Comparison of ENCODE assay signal across 9 cellular contexts in genomic region chr21:41366522-41367151, GRCh38. TPM values are rescaled to one million over a fixed set of nuclear protein-coding genes. Genes with fewer than 3 reads are reported as not detected.
DNase-seq lines count a peak whose midpoint lies in the region; ATAC-seq lines count a peak whose summit lies in the region.
"Had no signal": no experiment of that assay in that cellular context is flagged by ENCODE, and none has a peak within 500 bp of the region (broad histone marks: within the 10 kb centered on the region; RNA-seq: fewer than 3 reads in every experiment).

No MANE protein-coding gene starts in this region.

- peaks cover 3% of the 10 kb centered on the region for H3K36me3 Mint-ChIP-seq in activated CD4-positive, alpha-beta memory T cell treated with anti-CD3 and anti-CD28 coated beads for 36 hours
- peaks cover 89% of the 10 kb centered on the region for H3K36me3 Mint-ChIP-seq in activated CD4-positive, alpha-beta memory T cell treated with anti-CD3 and anti-CD28 coated beads, Interleukin-2, amount 10 ng/mL, durations not matched to agents 7 days and 5 days (ENCODE audit: low read depth)
- no peaks in the 10 kb centered on the region for H3K36me3 Mint-ChIP-seq in natural killer cell treated with Interleukin-12 subunit alpha and Interleukin-12 subunit beta and Interleukin-15 and Interleukin-18, amount 100 ng/mL, for 72 hours

- H3K27me3 ChIP-seq in esophagus (ENCODE audit: control insufficient read depth in 1 of 2, insufficient read depth in 2 of 2, low read length in 2 of 2) = no peaks in the 10 kb centered on the region

- DNase-seq in activated CD4-positive, alpha-beta memory T cell treated with anti-CD3 and anti-CD28 coated beads for 36 hours = peak; percentile 38
- DNase-seq in activated CD4-positive, alpha-beta memory T cell treated with anti-CD3 and anti-CD28 coated beads, Interleukin-2, amount 10 ng/mL, durations not matched to agents 7 days and 5 days = no peak
- DNase-seq in NOMO-1 treated with DMSO at 0.1 percent for 48 hours (lab: John Stamatoyannopoulos, UW; ENCODE audit: unreplicated experiment) = peak; percentile 96
- DNase-seq in stimulated activated CD8-positive, alpha-beta memory T cell treated with anti-CD3 and anti-CD28 coated beads, Interleukin-4, amount 100 ng/mL, for 48 hours = peak; percentile 24
- DNase-seq in natural killer cell treated with Interleukin-12 subunit alpha and Interleukin-12 subunit beta and Interleukin-15 and Interleukin-18, amount 100 ng/mL, for 72 hours (ENCODE audit: low spot score) = no peak
- DNase-seq in NCI-H2171 treated with DMSO at 0.1 percent for 48 hours (lab: John Stamatoyannopoulos, UW) = no peak
- no peak for DNase-seq in RPMI8226

- no peak overlapping the region for H3K27ac Mint-ChIP-seq in activated CD4-positive, alpha-beta memory T cell treated with anti-CD3 and anti-CD28 coated beads for 36 hours
- H3K27ac Mint-ChIP-seq in activated CD4-positive, alpha-beta memory T cell treated with anti-CD3 and anti-CD28 coated beads, Interleukin-2, amount 10 ng/mL, durations not matched to agents 7 days and 5 days = no peak overlapping the region
- H3K27ac Mint-ChIP-seq in natural killer cell treated with Interleukin-12 subunit alpha and Interleukin-12 subunit beta and Interleukin-15 and Interleukin-18, amount 100 ng/mL, for 72 hours = no peak overlapping the region

- peaks cover 2% of the 10 kb centered on the region for H3K9me3 Mint-ChIP-seq in activated CD4-positive, alpha-beta memory T cell treated with anti-CD3 and anti-CD28 coated beads for 36 hours
- no peaks in the 10 kb centered on the region for H3K9me3 Mint-ChIP-seq in activated CD4-positive, alpha-beta memory T cell treated with anti-CD3 and anti-CD28 coated beads, Interleukin-2, amount 10 ng/mL, durations not matched to agents 7 days and 5 days
- no peaks in the 10 kb centered on the region for H3K9me3 Mint-ChIP-seq in natural killer cell treated with Interleukin-12 subunit alpha and Interleukin-12 subunit beta and Interleukin-15 and Interleukin-18, amount 100 ng/mL, for 72 hours

- peak overlapping the region; percentile 21 to 82 for H3K27ac ChIP-seq in esophagus (ENCODE audit: low read depth in 2 of 2, low read length in 1 of 2)

- POLR2A ChIA-PET in activated CD4-positive, alpha-beta memory T cell treated with anti-CD3 and anti-CD28 coated beads for 36 hours (lab: Charles Lee) = no interaction called here
- POLR2A ChIA-PET in activated CD4-positive, alpha-beta memory T cell treated with anti-CD3 and anti-CD28 coated beads, Interleukin-2, amount 10 ng/mL, durations not matched to agents 7 days and 5 days (lab: Charles Lee) = interaction anchor here (1.6 kb wide), 1 partner anchor 59 kb away, joined by 4 read pairs; the partner anchor contains the start of gene MX1

- H3K4me1 ChIP-seq in esophagus (ENCODE audit: control insufficient read depth in 2 of 2, insufficient read depth in 2 of 2, low read length in 1 of 2) = peaks cover 3 to 14% of the 10 kb centered on the region in 2 donors

- no peak overlapping the region for H3K4me3 ChIP-seq in esophagus (ENCODE audit: low read depth in 1 of 2, low read length in 2 of 2)

- no peak for ATAC-seq in natural killer cell treated with Interleukin-12 subunit alpha and Interleukin-12 subunit beta and Interleukin-15 and Interleukin-18, amount 100 ng/mL, for 72 hours

- CTCF ChIA-PET in activated CD4-positive, alpha-beta memory T cell treated with anti-CD3 and anti-CD28 coated beads for 36 hours (lab: Charles Lee) = no interaction called here
- CTCF ChIA-PET in activated CD4-positive, alpha-beta memory T cell treated with anti-CD3 and anti-CD28 coated beads, Interleukin-2, amount 10 ng/mL, durations not matched to agents 7 days and 5 days (lab: Charles Lee) = no interaction called here

- WGBS in esophagus, 2 donors = 64 to 72% methylated on average over 12 of the region's 12 CpGs

- intact Hi-C loops in activated CD4-positive, alpha-beta memory T cell treated with anti-CD3 and anti-CD28 coated beads for 36 hours (cut with micrococcal nuclease) = loop anchor here (10.0 kb wide), 2 partner anchors 82 to 198 kb away; no protein-coding TSS in a partner anchor

- H3K4me1 Mint-ChIP-seq in activated CD4-positive, alpha-beta memory T cell treated with anti-CD3 and anti-CD28 coated beads for 36 hours (ENCODE audit: low read depth) = peaks cover 75% of the 10 kb centered on the region
- peaks cover 87% of the 10 kb centered on the region for H3K4me1 Mint-ChIP-seq in activated CD4-positive, alpha-beta memory T cell treated with anti-CD3 and anti-CD28 coated beads, Interleukin-2, amount 10 ng/mL, durations not matched to agents 7 days and 5 days
- H3K4me1 Mint-ChIP-seq in natural killer cell treated with Interleukin-12 subunit alpha and Interleukin-12 subunit beta and Interleukin-15 and Interleukin-18, amount 100 ng/mL, for 72 hours (ENCODE audit: low read depth in 2 of 2) = peaks cover 34 to 48% of the 10 kb centered on the region in 2 donors

- no peaks in the 10 kb centered on the region for H3K27me3 Mint-ChIP-seq in activated CD4-positive, alpha-beta memory T cell treated with anti-CD3 and anti-CD28 coated beads for 36 hours
- no peaks in the 10 kb centered on the region for H3K27me3 Mint-ChIP-seq in activated CD4-positive, alpha-beta memory T cell treated with anti-CD3 and anti-CD28 coated beads, Interleukin-2, amount 10 ng/mL, durations not matched to agents 7 days and 5 days
- no peaks in the 10 kb centered on the region for H3K27me3 Mint-ChIP-seq in natural killer cell treated with Interleukin-12 subunit alpha and Interleukin-12 subunit beta and Interleukin-15 and Interleukin-18, amount 100 ng/mL, for 72 hours

- H3K36me3 ChIP-seq in esophagus (ENCODE audit: control insufficient read depth in 2 of 2, insufficient read depth in 2 of 2, low read length in 1 of 2) = no peaks in the 10 kb centered on the region

- H3K9me3 ChIP-seq in esophagus (ENCODE audit: control insufficient read depth in 2 of 2, insufficient read depth in 1 of 2, low read depth in 1 of 2, low read length in 1 of 2) = no peaks in the 10 kb centered on the region

- no peak overlapping the region for H3K4me3 Mint-ChIP-seq in activated CD4-positive, alpha-beta memory T cell treated with anti-CD3 and anti-CD28 coated beads for 36 hours
- H3K4me3 Mint-ChIP-seq in activated CD4-positive, alpha-beta memory T cell treated with anti-CD3 and anti-CD28 coated beads, Interleukin-2, amount 10 ng/mL, durations not matched to agents 7 days and 5 days = no peak overlapping the region
- H3K4me3 Mint-ChIP-seq in natural killer cell treated with Interleukin-12 subunit alpha and Interleukin-12 subunit beta and Interleukin-15 and Interleukin-18, amount 100 ng/mL, for 72 hours = no peak overlapping the region

RNA-seq across cellular contexts. Expression of gene MX2, which starts 4.8 kb away (rescaled TPM):
- total RNA-seq in activated CD4-positive, alpha-beta memory T cell treated with anti-CD3 and anti-CD28 coated beads for 36 hours = 10 to 100 TPM; 25.3 to 26.9 TPM
- 100 to 1,000 TPM; 167 to 171 TPM for total RNA-seq in activated CD4-positive, alpha-beta memory T cell treated with anti-CD3 and anti-CD28 coated beads, Interleukin-2, amount 10 ng/mL, durations not matched to agents 7 days and 5 days
- 1 to 10 TPM; 4.2 to 5.7 TPM for polyA plus RNA-seq in esophagus
- total RNA-seq in natural killer cell treated with Interleukin-12 subunit alpha and Interleukin-12 subunit beta and Interleukin-15 and Interleukin-18, amount 100 ng/mL, for 72 hours = 10 to 100 TPM in 1 of 2 donors, 1 to 10 TPM in 1; 7.9 to 14.1 TPM
- total RNA-seq: SK-MEL-5 had no signal

RNA-seq across cellular contexts. Expression of gene FAM3B, which starts 50.0 kb away (rescaled TPM):
- not detected for total RNA-seq in activated CD4-positive, alpha-beta memory T cell treated with anti-CD3 and anti-CD28 coated beads for 36 hours
- total RNA-seq in activated CD4-positive, alpha-beta memory T cell treated with anti-CD3 and anti-CD28 coated beads, Interleukin-2, amount 10 ng/mL, durations not matched to agents 7 days and 5 days = not detected
- 10 to 100 TPM; 57.1 to 65.5 TPM for polyA plus RNA-seq in esophagus
- total RNA-seq in natural killer cell treated with Interleukin-12 subunit alpha and Interleukin-12 subunit beta and Interleukin-15 and Interleukin-18, amount 100 ng/mL, for 72 hours = not detected
- total RNA-seq: SK-MEL-5 had no signal

RNA-seq across cellular contexts. Expression of gene MX1, which starts 59.4 kb away (rescaled TPM):
- 100 to 1,000 TPM; 106 TPM for total RNA-seq in activated CD4-positive, alpha-beta memory T cell treated with anti-CD3 and anti-CD28 coated beads for 36 hours
- total RNA-seq in activated CD4-positive, alpha-beta memory T cell treated with anti-CD3 and anti-CD28 coated beads, Interleukin-2, amount 10 ng/mL, durations not matched to agents 7 days and 5 days = 100 to 1,000 TPM; 682 to 702 TPM
- polyA plus RNA-seq in esophagus = 10 to 100 TPM; 17.3 to 25.4 TPM
- total RNA-seq in natural killer cell treated with Interleukin-12 subunit alpha and Interleukin-12 subunit beta and Interleukin-15 and Interleukin-18, amount 100 ng/mL, for 72 hours = 10 to 100 TPM; 10.9 to 19.2 TPM

Comparison
In these comparisons a context has a peak if more than half of its experiments do, and no peak if none do; other contexts are left out.
1. DNase-seq: peak in activated CD4-positive, alpha-beta memory T cell treated with anti-CD3 and anti-CD28 coated beads for 36 hours (single experiment), NOMO-1 treated with DMSO at 0.1 percent for 48 hours (single experiment) and stimulated activated CD8-positive, alpha-beta memory T cell treated with anti-CD3 and anti-CD28 coated beads, Interleukin-4, amount 100 ng/mL, for 48 hours (single experiment); none in activated CD4-positive, alpha-beta memory T cell treated with anti-CD3 and anti-CD28 coated beads, Interleukin-2, amount 10 ng/mL, durations not matched to agents 7 days and 5 days (single experiment), natural killer cell treated with Interleukin-12 subunit alpha and Interleukin-12 subunit beta and Interleukin-15 and Interleukin-18, amount 100 ng/mL, for 72 hours (single experiment), NCI-H2171 treated with DMSO at 0.1 percent for 48 hours (single experiment) and RPMI8226 (single experiment).
2. RNA of gene MX2, which starts 4.8 kb away (total RNA-seq): 167 to 171 TPM in activated CD4-positive, alpha-beta memory T cell treated with anti-CD3 and anti-CD28 coated beads, Interleukin-2, amount 10 ng/mL, durations not matched to agents 7 days and 5 days; 25.3 to 26.9 TPM in activated CD4-positive, alpha-beta memory T cell treated with anti-CD3 and anti-CD28 coated beads for 36 hours and 7.9 to 14.1 TPM in natural killer cell treated with Interleukin-12 subunit alpha and Interleukin-12 subunit beta and Interleukin-15 and Interleukin-18, amount 100 ng/mL, for 72 hours; every median in the first group is over 4 times any median in the second.
3. RNA of gene MX1, which starts 59.4 kb away (total RNA-seq): 682 to 702 TPM in activated CD4-positive, alpha-beta memory T cell treated with anti-CD3 and anti-CD28 coated beads, Interleukin-2, amount 10 ng/mL, durations not matched to agents 7 days and 5 days; 106 TPM in activated CD4-positive, alpha-beta memory T cell treated with anti-CD3 and anti-CD28 coated beads for 36 hours and 10.9 to 19.2 TPM in natural killer cell treated with Interleukin-12 subunit alpha and Interleukin-12 subunit beta and Interleukin-15 and Interleukin-18, amount 100 ng/mL, for 72 hours; every median in the first group is over 4 times any median in the second.